Comparison of ENCODE assay signal across 20 cellular contexts in the genomic region with DNA sequence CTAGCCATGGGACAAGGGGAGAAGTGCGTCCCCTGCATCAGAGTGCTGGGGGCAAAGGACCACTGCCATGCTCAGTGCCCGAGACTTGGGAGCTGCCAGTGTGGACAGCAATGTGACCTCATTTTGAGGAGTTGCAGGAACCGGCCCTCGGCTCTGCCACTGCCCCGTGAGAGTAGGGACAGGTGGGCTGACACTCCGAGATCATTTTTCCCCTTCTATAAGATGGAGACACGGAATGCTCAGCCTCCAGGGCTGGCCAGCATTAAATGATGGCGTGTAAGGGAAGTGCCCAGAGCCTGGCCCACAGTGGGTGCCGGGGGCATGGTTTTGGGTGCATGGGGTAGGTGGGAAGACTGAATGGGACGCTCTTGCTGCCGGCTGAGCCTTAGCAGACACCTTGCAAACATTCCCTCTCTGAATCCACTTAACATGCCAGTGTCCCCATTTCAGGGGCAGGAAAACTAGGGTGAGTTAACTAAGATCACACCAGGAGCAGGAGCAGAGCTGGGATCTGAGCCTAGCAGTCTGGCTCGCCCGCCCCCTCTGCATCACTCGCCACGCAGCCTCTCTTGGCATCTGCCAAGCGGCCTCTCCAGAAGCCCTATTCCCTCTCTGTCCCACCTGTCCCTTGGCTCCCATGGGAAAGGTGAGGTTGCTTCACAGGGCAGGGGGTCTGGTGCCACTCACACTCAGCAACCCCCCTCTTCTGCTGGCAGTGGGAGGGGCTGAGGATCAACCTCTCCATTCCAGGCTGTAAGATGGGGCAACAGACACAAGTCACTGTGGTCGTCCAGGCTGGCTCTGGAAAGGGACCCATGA.
"Had no signal": no experiment of that assay in that cellular context is flagged by ENCODE, and none has a peak within 500 bp of the region (broad histone marks: within the 10 kb centered on the region; RNA-seq: fewer than 3 reads in every experiment).

No MANE protein-coding gene starts in this region.

- H3K27ac Mint-ChIP-seq: activated CD8-positive, alpha-beta T cell treated with anti-CD3 and anti-CD28 coated beads, Interleukin-2, amount 10 ng/mL, durations not matched to agents 7 days and 5 days; activated naive CD8-positive, alpha-beta T cell; memory B cell; nephron progenitor cell; stimulated activated naive B cell treated with anti-CD40 and anti-IgM and Interleukin-4, amounts not matched to agents 10 μg/mL and 1 μg/mL and 100 μg/mL, for 72 hours had no signal

- H3K36me3 Mint-ChIP-seq: activated naive CD8-positive, alpha-beta T cell; memory B cell; stimulated activated naive B cell treated with anti-CD40 and anti-IgM and Interleukin-4, amounts not matched to agents 10 μg/mL and 1 μg/mL and 100 μg/mL, for 72 hours had no signal

- H3K36me3 ChIP-seq: adrenal gland, uterus had no signal

- H3K27me3 Mint-ChIP-seq: activated naive CD8-positive, alpha-beta T cell; central memory CD8-positive, alpha-beta T cell had no signal

- H3K4me3 ChIP-seq: adrenal gland, coronary artery, esophagus muscularis mucosa, smooth muscle cell, testis, uterus had no signal

- H3K4me3 Mint-ChIP-seq: activated CD8-positive, alpha-beta T cell treated with anti-CD3 and anti-CD28 coated beads, Interleukin-2, amount 10 ng/mL, durations not matched to agents 7 days and 5 days; activated naive CD8-positive, alpha-beta T cell; central memory CD8-positive, alpha-beta T cell; memory B cell; nephron progenitor cell; stimulated activated naive B cell treated with anti-CD40 and anti-IgM and Interleukin-4, amounts not matched to agents 10 μg/mL and 1 μg/mL and 100 μg/mL, for 72 hours had no signal

- H3K4me1 Mint-ChIP-seq: central memory CD8-positive, alpha-beta T cell; memory B cell; nephron progenitor cell had no signal

- ATAC-seq: activated CD8-positive, alpha-beta T cell treated with anti-CD3 and anti-CD28 coated beads, Interleukin-2, amount 10 ng/mL, durations not matched to agents 7 days and 5 days; sciatic nerve; stimulated activated naive B cell treated with anti-CD40 and anti-IgM and Interleukin-4, amounts not matched to agents 10 μg/mL and 1 μg/mL and 100 μg/mL, for 72 hours had no signal

- H3K4me1 ChIP-seq: adrenal gland, esophagus muscularis mucosa, testis, uterus had no signal

- H3K9me3 ChIP-seq: adrenal gland, esophagus muscularis mucosa, testis, uterus had no signal

- H3K9me3 Mint-ChIP-seq: central memory CD8-positive, alpha-beta T cell; memory B cell; nephron progenitor cell; stimulated activated naive B cell treated with anti-CD40 and anti-IgM and Interleukin-4, amounts not matched to agents 10 μg/mL and 1 μg/mL and 100 μg/mL, for 72 hours had no signal

- H3K4me2 ChIP-seq: smooth muscle cell had no signal

- H3K27ac ChIP-seq: adrenal gland, coronary artery, esophagus muscularis mucosa, testis, uterus had no signal

- DNase-seq: activated CD4-positive, alpha-beta T cell treated with anti-CD3 and anti-CD28 coated beads for 1 hour; activated CD4-positive, alpha-beta T cell treated with anti-CD3 and anti-CD28 coated beads, Interleukin-2, amount 50 U/mL, for 1 hour; activated CD8-positive, alpha-beta T cell treated with anti-CD3 and anti-CD28 coated beads, Interleukin-2, amount 10 ng/mL, durations not matched to agents 7 days and 5 days; activated T-cell treated with anti-CD3 and anti-CD28 coated beads, Interleukin-2, amount 50 U/mL, for 1 hour; adrenal gland; nephron progenitor cell; nucleus accumbens; stimulated activated CD4-positive, alpha-beta T cell treated with anti-CD3 and anti-CD28 coated beads, Interleukin-2, amount 100 ng/mL, for 48 hours; stimulated activated CD8-positive, alpha-beta memory T cell treated with anti-CD3 and anti-CD28 coated beads, Interleukin-4, amount 100 ng/mL, for 48 hours; stimulated activated naive B cell treated with anti-CD40 and anti-IgM and Interleukin-4, amounts not matched to agents 10 μg/mL and 1 μg/mL and 100 μg/mL, for 72 hours; T-helper 9 cell; testis; uterus had no signal

- H3K27me3 ChIP-seq: adrenal gland, esophagus muscularis mucosa, testis, uterus had no signal
